ENCODE assay signal across 3 cellular contexts in the genomic region with DNA sequence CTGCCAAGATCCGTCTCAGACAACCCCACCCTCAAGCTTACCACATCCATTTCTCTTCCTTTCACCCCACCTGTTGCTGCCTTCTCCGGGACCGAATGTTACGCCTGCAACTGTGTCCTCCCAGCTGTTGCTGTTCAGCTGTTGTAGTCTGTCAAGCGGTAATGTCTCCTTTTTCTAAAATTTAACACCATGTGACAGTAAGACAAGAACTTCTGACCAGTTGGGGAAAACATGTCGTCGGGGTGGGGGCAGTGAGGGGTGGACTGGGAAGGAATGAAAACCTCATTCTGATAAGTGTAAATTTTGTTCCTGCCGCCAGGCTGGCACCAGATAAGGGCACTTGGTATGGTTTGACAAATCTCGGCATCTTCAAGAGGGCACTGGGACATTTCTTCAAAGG.
TF ChIP-seq lines count a peak whose summit lies in the region.

No MANE protein-coding gene starts in this region.

TF ChIP-seq in HEK293, 187 proteins besides CTCF, POLR2A, EP300 and RAD21:
- TF ChIP-seq SCRT2 (tag by site-specific recombination; IDR thresholded peaks at IDR 0.05) = peak; percentile 94
- no peak for TF ChIP-seq MZF1 (tag by site-specific recombination; IDR thresholded peaks at IDR 0.05; ENCODE audit: borderline replicate concordance)
- TF ChIP-seq SCRT1 (tag by site-specific recombination; IDR thresholded peaks at IDR 0.05; ENCODE audit: borderline replicate concordance) = peak; percentile 75
- no peak for TF ChIP-seq FEZF1 (tag by site-specific recombination; IDR thresholded peaks at IDR 0.05)
- TF ChIP-seq, protein P1, sequence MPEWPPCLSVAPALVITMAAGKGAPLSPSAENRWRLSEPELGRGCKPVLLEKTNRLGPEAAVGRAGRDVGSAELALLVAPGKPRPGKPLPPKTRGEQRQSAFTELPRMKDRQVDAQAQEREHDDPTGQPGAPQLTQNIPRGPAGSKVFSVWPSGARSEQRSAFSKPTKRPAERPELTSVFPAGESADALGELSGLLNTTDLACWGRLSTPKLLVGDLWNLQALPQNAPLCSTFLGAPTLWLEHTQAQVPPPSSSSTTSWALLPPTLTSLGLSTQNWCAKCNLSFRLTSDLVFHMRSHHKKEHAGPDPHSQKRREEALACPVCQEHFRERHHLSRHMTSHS (tag by site-specific recombination; IDR thresholded peaks at IDR 0.05) = no peak
- no peak for TF ChIP-seq YY2 (tag by site-specific recombination; IDR thresholded peaks at IDR 0.05)
- no peak for TF ChIP-seq ZNF133 (tag by site-specific recombination; IDR thresholded peaks at IDR 0.05)

TF ChIP-seq in H1, 55 proteins besides CTCF, POLR2A, EP300 and RAD21:
- TF ChIP-seq TAF7 (optimal IDR thresholded peaks at IDR 0.05; ENCODE audit: borderline replicate concordance, low read depth, low read length) = no peak

TF ChIP-seq in HepG2, 621 proteins besides CTCF, POLR2A, EP300 and RAD21:
- TF ChIP-seq ZNF772 (CRISPR knock-in tag; IDR thresholded peaks at IDR 0.05) = no peak
- TF ChIP-seq ZHX2 (IDR thresholded peaks at IDR 0.05; ENCODE audit: low read depth) = no peak
- TF ChIP-seq ZHX2 (CRISPR knock-in tag; IDR thresholded peaks at IDR 0.05; ENCODE audit: borderline replicate concordance) = no peak
- TF ChIP-seq, protein P2, sequence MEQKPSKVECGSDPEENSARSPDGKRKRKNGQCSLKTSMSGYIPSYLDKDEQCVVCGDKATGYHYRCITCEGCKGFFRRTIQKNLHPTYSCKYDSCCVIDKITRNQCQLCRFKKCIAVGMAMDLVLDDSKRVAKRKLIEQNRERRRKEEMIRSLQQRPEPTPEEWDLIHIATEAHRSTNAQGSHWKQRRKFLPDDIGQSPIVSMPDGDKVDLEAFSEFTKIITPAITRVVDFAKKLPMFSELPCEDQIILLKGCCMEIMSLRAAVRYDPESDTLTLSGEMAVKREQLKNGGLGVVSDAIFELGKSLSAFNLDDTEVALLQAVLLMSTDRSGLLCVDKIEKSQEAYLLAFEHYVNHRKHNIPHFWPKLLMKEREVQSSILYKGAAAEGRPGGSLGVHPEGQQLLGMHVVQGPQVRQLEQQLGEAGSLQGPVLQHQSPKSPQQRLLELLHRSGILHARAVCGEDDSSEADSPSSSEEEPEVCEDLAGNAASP (CRISPR knock-in tag; IDR thresholded peaks at IDR 0.05; ENCODE audit: borderline replicate concordance) = no peak
- TF ChIP-seq ZNF737 (CRISPR knock-in tag; IDR thresholded peaks at IDR 0.05; ENCODE audit: borderline replicate concordance) = no peak
- TF ChIP-seq SALL1 (CRISPR knock-in tag; IDR thresholded peaks at IDR 0.05) = no peak
- no peak for TF ChIP-seq ZNF556 (CRISPR knock-in tag; IDR thresholded peaks at IDR 0.05; ENCODE audit: borderline replicate concordance)
- no peak for TF ChIP-seq FOXC1 (CRISPR knock-in tag; IDR thresholded peaks at IDR 0.05; ENCODE audit: borderline replicate concordance)
- TF ChIP-seq GRHL1 (CRISPR knock-in tag; conservative IDR thresholded peaks at IDR 0.05) = no peak
- TF ChIP-seq, protein P3, sequence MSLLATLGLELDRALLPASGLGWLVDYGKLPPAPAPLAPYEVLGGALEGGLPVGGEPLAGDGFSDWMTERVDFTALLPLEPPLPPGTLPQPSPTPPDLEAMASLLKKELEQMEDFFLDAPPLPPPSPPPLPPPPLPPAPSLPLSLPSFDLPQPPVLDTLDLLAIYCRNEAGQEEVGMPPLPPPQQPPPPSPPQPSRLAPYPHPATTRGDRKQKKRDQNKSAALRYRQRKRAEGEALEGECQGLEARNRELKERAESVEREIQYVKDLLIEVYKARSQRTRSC (CRISPR knock-in tag; IDR thresholded peaks at IDR 0.05; ENCODE audit: low read depth) = no peak
- TF ChIP-seq ZNF530 (CRISPR knock-in tag; IDR thresholded peaks at IDR 0.05; ENCODE audit: low read depth) = no peak
- no peak for TF ChIP-seq CREB3 (CRISPR knock-in tag; IDR thresholded peaks at IDR 0.05)
- TF ChIP-seq POGZ (CRISPR knock-in tag; IDR thresholded peaks at IDR 0.05) = no peak
